In the genomic region with DNA sequence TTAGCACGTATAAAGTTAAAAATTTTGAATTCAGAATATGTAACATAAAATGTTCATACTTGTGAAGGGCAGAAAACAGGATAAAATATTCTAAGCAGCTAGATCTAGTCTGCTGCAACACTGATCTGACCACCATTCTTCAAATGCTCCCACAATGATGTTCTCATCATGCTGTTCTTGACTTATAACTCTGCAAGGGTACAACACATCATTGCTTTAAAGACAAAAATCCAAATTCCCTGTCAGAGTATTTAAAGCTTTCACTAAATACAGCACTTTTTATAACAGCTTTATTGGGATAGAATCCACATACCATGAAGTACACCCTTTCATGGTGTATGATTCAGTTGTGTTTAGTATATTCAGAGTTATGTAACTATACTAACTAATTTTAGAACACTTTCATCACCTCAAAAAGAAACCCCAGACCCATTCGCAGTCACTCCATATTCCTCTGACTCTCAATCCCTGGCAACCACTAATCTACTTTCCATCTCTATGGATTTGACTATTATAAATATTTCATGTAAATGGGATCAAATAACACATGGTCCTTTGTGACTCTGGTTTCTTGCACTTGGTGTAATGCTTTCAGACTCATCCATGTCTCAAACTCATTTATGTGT, we compare ENCODE assay signal across 1 cellular context.
TF ChIP-seq lines count a peak whose summit lies in the region.

No MANE protein-coding gene starts in this region.

TF ChIP-seq in WTC11, 78 proteins besides CTCF, POLR2A, EP300 and RAD21 (continued from another document):
- TF ChIP-seq, protein P1, sequence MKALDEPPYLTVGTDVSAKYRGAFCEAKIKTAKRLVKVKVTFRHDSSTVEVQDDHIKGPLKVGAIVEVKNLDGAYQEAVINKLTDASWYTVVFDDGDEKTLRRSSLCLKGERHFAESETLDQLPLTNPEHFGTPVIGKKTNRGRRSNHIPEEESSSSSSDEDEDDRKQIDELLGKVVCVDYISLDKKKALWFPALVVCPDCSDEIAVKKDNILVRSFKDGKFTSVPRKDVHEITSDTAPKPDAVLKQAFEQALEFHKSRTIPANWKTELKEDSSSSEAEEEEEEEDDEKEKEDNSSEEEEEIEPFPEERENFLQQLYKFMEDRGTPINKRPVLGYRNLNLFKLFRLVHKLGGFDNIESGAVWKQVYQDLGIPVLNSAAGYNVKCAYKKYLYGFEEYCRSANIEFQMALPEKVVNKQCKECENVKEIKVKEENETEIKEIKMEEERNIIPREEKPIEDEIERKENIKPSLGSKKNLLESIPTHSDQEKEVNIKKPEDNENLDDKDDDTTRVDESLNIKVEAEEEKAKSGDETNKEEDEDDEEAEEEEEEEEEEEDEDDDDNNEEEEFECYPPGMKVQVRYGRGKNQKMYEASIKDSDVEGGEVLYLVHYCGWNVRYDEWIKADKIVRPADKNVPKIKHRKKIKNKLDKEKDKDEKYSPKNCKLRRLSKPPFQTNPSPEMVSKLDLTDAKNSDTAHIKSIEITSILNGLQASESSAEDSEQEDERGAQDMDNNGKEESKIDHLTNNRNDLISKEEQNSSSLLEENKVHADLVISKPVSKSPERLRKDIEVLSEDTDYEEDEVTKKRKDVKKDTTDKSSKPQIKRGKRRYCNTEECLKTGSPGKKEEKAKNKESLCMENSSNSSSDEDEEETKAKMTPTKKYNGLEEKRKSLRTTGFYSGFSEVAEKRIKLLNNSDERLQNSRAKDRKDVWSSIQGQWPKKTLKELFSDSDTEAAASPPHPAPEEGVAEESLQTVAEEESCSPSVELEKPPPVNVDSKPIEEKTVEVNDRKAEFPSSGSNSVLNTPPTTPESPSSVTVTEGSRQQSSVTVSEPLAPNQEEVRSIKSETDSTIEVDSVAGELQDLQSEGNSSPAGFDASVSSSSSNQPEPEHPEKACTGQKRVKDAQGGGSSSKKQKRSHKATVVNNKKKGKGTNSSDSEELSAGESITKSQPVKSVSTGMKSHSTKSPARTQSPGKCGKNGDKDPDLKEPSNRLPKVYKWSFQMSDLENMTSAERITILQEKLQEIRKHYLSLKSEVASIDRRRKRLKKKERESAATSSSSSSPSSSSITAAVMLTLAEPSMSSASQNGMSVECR (CRISPR knock-in tag; IDR thresholded peaks at IDR 0.05; ENCODE audit: borderline replicate concordance) = no peak
- TF ChIP-seq, protein P2, sequence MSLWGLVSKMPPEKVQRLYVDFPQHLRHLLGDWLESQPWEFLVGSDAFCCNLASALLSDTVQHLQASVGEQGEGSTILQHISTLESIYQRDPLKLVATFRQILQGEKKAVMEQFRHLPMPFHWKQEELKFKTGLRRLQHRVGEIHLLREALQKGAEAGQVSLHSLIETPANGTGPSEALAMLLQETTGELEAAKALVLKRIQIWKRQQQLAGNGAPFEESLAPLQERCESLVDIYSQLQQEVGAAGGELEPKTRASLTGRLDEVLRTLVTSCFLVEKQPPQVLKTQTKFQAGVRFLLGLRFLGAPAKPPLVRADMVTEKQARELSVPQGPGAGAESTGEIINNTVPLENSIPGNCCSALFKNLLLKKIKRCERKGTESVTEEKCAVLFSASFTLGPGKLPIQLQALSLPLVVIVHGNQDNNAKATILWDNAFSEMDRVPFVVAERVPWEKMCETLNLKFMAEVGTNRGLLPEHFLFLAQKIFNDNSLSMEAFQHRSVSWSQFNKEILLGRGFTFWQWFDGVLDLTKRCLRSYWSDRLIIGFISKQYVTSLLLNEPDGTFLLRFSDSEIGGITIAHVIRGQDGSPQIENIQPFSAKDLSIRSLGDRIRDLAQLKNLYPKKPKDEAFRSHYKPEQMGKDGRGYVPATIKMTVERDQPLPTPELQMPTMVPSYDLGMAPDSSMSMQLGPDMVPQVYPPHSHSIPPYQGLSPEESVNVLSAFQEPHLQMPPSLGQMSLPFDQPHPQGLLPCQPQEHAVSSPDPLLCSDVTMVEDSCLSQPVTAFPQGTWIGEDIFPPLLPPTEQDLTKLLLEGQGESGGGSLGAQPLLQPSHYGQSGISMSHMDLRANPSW (CRISPR knock-in tag; conservative IDR thresholded peaks at IDR 0.05; ENCODE audit: low read depth) = no peak
